In genomic region chr9:134656334-134657034, GRCh38 we compare ENCODE assay signal across 12 cellular contexts. TPM values are rescaled to one million over a fixed set of nuclear protein-coding genes. Genes with fewer than 3 reads are reported as not detected.
DNase-seq lines count a peak whose midpoint lies in the region; ATAC-seq, FAIRE-seq and TF ChIP-seq lines count a peak whose summit lies in the region.
"Had no signal": no experiment of that assay in that cellular context is flagged by ENCODE, and none has a peak within 500 bp of the region (broad histone marks: within the 10 kb centered on the region; RNA-seq: fewer than 3 reads in every experiment).

No MANE protein-coding gene starts in this region.

- H3K9me3 ChIP-seq in AG04450 (ENCODE audit: control insufficient read depth, insufficient read depth, low read length): peaks cover 7% of the 10 kb centered on the region; the same call in 1 of the 2 replicates
- H3K9me3 ChIP-seq in GM23248 (ENCODE audit: low read depth): no peaks in the 10 kb centered on the region
- H3K9me3 ChIP-seq in hepatocyte (ENCODE audit: low read depth): no peaks in the 10 kb centered on the region

- in situ Hi-C loops in GM23248 (cut with MboI): loop anchor here (25.0 kb wide), 1 partner anchor 194 kb away; no protein-coding TSS in a partner anchor

- H3K36me3 ChIP-seq in GM23248 (ENCODE audit: low read depth): 0 out of 2 replicates have a peak, but pooled peaks cover 8% of the 10 kb centered on the region
- H3K36me3 ChIP-seq in hepatocyte (replicated peaks; ENCODE audit: insufficient read depth, low read depth): no peaks in the 10 kb centered on the region

- H3K9me2 ChIP-seq in GM23248 (ENCODE audit: insufficient read depth) (no peaks in the 10 kb centered on the region), hepatocyte (replicated peaks; ENCODE audit: insufficient read depth) (no peaks in the 10 kb centered on the region)

- H3K4me3 ChIP-seq in AG04450 (ENCODE audit: low read depth, low read length) (no peak overlapping the region), GM23248 (no peak overlapping the region), hepatocyte (no peak overlapping the region)
- H3K4me3 ChIP-seq: K562 had no signal

- peaks cover 62% of the 10 kb centered on the region for H3F3A ChIP-seq in GM23248 (ENCODE audit: insufficient read depth)

- H3K27ac ChIP-seq in AG04450 (ENCODE audit: low read depth, low read length): no peak overlapping the region
- no peak overlapping the region for H3K27ac ChIP-seq in GM23248
- no peak overlapping the region for H3K27ac ChIP-seq in hepatocyte

- DNase-seq in AG04450 (ENCODE audit: low read depth, low spot score) (no peak), GM23248 (peak; percentile 61), RCC 7860 (ENCODE audit: low spot score) (peak; percentile 58), hepatocyte (ENCODE audit: low spot score) (no peak)
- DNase-seq in stimulated activated naive CD4-positive, alpha-beta T cell treated with Interleukin-2 at 50 U/mL for 16 hours (lab: John Stamatoyannopoulos, UW): no peak
- DNase-seq: effector memory CD8-positive, alpha-beta T cell; hippocampal formation; T-helper 17 cell had no signal

- H2AFZ ChIP-seq in GM23248: no peak overlapping the region
- H2AFZ ChIP-seq in hepatocyte: no peak overlapping the region

- no peaks in the 10 kb centered on the region for H3K27me3 ChIP-seq in AG04450 (ENCODE audit: control insufficient read depth, insufficient read depth, low read length)
- no peaks in the 10 kb centered on the region for H3K27me3 ChIP-seq in GM23248 (replicated peaks; ENCODE audit: insufficient read depth)
- no peaks in the 10 kb centered on the region for H3K27me3 ChIP-seq in hepatocyte

- POLR2A ChIA-PET in AG04450 (lab: Yijun Ruan, JAX): no interaction called here

- H3K4me1 ChIP-seq in GM23248 (ENCODE audit: insufficient read depth) (peaks cover 22% of the 10 kb centered on the region), hepatocyte (ENCODE audit: insufficient read depth) (peaks cover 40% of the 10 kb centered on the region)

- CTCF ChIA-PET in AG04450 (lab: Charles Lee): interaction anchor here (1.5 kb wide), 1 partner anchor 10 kb away, joined by 4 read pairs; no protein-coding TSS in a partner anchor

- H3K79me2 ChIP-seq in GM23248 (ENCODE audit: insufficient read depth) (peaks cover 91% of the 10 kb centered on the region), hepatocyte (peaks cover 69% of the 10 kb centered on the region)

- TF ChIP-seq CTCF in AG04450 (IDR thresholded peaks at IDR 0.05; ENCODE audit: low read depth, low read length) (0 out of 2 replicates have a peak, but pooled peaks have one; percentile 10), hepatocyte (IDR thresholded peaks at IDR 0.05; ENCODE audit: poor library complexity) (peak; percentile 12)

- ATAC-seq in GM19455 (IDR thresholded peaks at IDR 0.05; ENCODE audit: unreplicated experiment): no peak
- ATAC-seq in HG02981 (IDR thresholded peaks at IDR 0.05; ENCODE audit: unreplicated experiment): no peak
- no peak for ATAC-seq in HG03159 (IDR thresholded peaks at IDR 0.05; ENCODE audit: unreplicated experiment)
- ATAC-seq: effector memory CD8-positive, alpha-beta T cell; K562; T-helper 17 cell had no signal

- no peak overlapping the region for H3K9ac ChIP-seq in GM23248

- WGBS in GM23248 (ENCODE audit: low coverage in 1 of 2, low lambda C conversion rate in 2 of 2, missing lambda C conversion rate in 2 of 2), 2 experiments: 60 to 64% methylated on average over 9 to 12 of the region's 12 CpGs
- 51% methylated on average over 12 of the region's 12 CpGs for WGBS in hepatocyte (ENCODE audit: low lambda C conversion rate, missing lambda C conversion rate)

- H4K20me1 ChIP-seq in GM23248 (ENCODE audit: insufficient read depth) (peaks cover 8% of the 10 kb centered on the region; the same call in 1 of the 2 replicates), hepatocyte (ENCODE audit: insufficient read depth, poor library complexity, severe bottlenecking) (peaks cover 80% of the 10 kb centered on the region)

- FAIRE-seq in RCC 7860 (lab: Jason Lieb, UNC): no peak
- FAIRE-seq: K562 had no signal

- H3K4me2 ChIP-seq in GM23248 (ENCODE audit: unreplicated experiment) (no peak overlapping the region), hepatocyte (no peak overlapping the region)

RNA-seq across cellular contexts. Expression of gene COL5A1, which starts 14.9 kb away (rescaled TPM):
- 73.3 and 91.7 TPM in 2 replicates for polyA plus RNA-seq in AG04450 (2011; rRNA removed)
- polyA minus RNA-seq in AG04450 (2011; rRNA and poly(A)+ RNA removed): 87.1 and 99.8 TPM in 2 replicates
- total RNA-seq in GM23248 (2014; rRNA removed; shearing (Covaris generic)): 812 and 897 TPM in 2 replicates
- 206 and 211 TPM in 2 replicates for polyA plus RNA-seq in GM23248 (2016; fragmentation: Nextera tagmentation; extraction: Ambion mirVana)
- total RNA-seq in hepatocyte: 163 and 342 TPM in 2 replicates
- 347 and 371 TPM in 2 replicates for polyA plus RNA-seq in hepatocyte

Comparison
In these comparisons a context has a peak if more than half of its experiments do, and no peak if none do; other contexts are left out.
1. DNase-seq: peak in GM23248 (single experiment) and RCC 7860 (single experiment); none in AG04450 (single experiment), hepatocyte (single experiment) and stimulated activated naive CD4-positive, alpha-beta T cell treated with Interleukin-2 at 50 U/mL for 16 hours (single experiment).